Comparison of ENCODE assay signal across 11 cellular contexts in the genomic region with DNA sequence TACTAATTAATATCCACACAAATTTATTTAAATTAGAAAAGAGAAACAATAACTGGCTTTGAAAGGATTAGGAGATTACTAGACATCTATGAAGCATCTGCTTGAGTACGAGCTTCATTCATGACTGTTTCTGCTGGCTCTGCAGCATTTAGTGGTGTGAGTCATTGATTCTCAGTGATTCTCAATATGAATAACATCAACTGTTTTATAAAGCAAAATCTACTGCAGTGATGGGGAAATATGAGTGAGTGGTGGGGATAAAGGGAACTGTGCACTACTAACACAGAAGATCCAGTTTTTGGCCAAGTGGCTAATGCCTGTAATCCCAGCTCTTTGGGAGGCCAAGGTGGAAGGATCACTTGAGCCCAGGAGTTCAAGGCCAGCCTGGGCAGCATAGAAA. TPM values are rescaled to one million over a fixed set of nuclear protein-coding genes. Genes with fewer than 3 reads are reported as not detected.
DNase-seq lines count a peak whose midpoint lies in the region; ATAC-seq and TF ChIP-seq lines count a peak whose summit lies in the region.
"Had no signal": no experiment of that assay in that cellular context is flagged by ENCODE, and none has a peak within 500 bp of the region (broad histone marks: within the 10 kb centered on the region; RNA-seq: fewer than 3 reads in every experiment).

No MANE protein-coding gene starts in this region.

- no peaks in the 10 kb centered on the region for H3K27me3 Mint-ChIP-seq in dendritic cell treated with granulocyte-macrophage colony-stimulating factor and Interleukin-4, amounts not matched to agents 40 ng/mL and 50 ng/mL, for 4 days

- POLR2A ChIA-PET in OCI-LY7 (lab: Charles Lee) = interaction anchor here (0.7 to 1.4 kb wide), 3 partner anchors 10 to 40 kb away, joined by 3 to 5 read pairs (median 5); no protein-coding TSS in a partner anchor

- no peaks in the 10 kb centered on the region for H3K9me2 ChIP-seq in OCI-LY7 (ENCODE audit: insufficient read depth, low read length)

- BruUV-seq in OCI-LY7 (replicated peaks; lab: Mats Ljungman, UMichigan) = no TSS peak

- peaks cover 25% of the 10 kb centered on the region for H3K36me3 ChIP-seq in OCI-LY7 (ENCODE audit: insufficient read depth, low read length)
- H3K36me3 ChIP-seq: gastrocnemius medialis had no signal

- H3K4me2 ChIP-seq in OCI-LY7 (ENCODE audit: low read length) = peak overlapping the region; percentile 49

- peaks cover 15% of the 10 kb centered on the region for H3K36me3 Mint-ChIP-seq in dendritic cell treated with granulocyte-macrophage colony-stimulating factor and Interleukin-4, amounts not matched to agents 40 ng/mL and 50 ng/mL, for 4 days (ENCODE audit: low read depth)

- no peak overlapping the region for H2AFZ ChIP-seq in OCI-LY7 (ENCODE audit: low read length)

- CTCF ChIA-PET in OCI-LY7 (lab: Charles Lee; ENCODE audit: unreplicated experiment) = interaction anchor here (0.6 kb wide), 1 partner anchor 44 kb away, joined by 3 read pairs; no protein-coding TSS in a partner anchor

- peaks cover 79% of the 10 kb centered on the region for H3K4me1 Mint-ChIP-seq in dendritic cell treated with granulocyte-macrophage colony-stimulating factor and Interleukin-4, amounts not matched to agents 40 ng/mL and 50 ng/mL, for 4 days (ENCODE audit: low read depth)

- H4K20me1 ChIP-seq in OCI-LY7 (ENCODE audit: insufficient read depth, low read length) = peaks cover 22% of the 10 kb centered on the region; the same call in 1 of the 2 replicates

- TF ChIP-seq CTCF in OCI-LY7 (conservative IDR thresholded peaks at IDR 0.05; ENCODE audit: low read length) = no peak

- no peak overlapping the region for H3K4me3 ChIP-seq in OCI-LY7 (ENCODE audit: low read depth, low read length, poor library complexity, severe bottlenecking)
- H3K4me3 ChIP-seq: gastrocnemius medialis had no signal

- H3K79me2 ChIP-seq in OCI-LY7 (ENCODE audit: insufficient read depth, low read depth, low read length) = peaks cover 96% of the 10 kb centered on the region

- no peaks in the 10 kb centered on the region for H3K9me3 Mint-ChIP-seq in dendritic cell treated with granulocyte-macrophage colony-stimulating factor and Interleukin-4, amounts not matched to agents 40 ng/mL and 50 ng/mL, for 4 days

- peaks cover 90% of the 10 kb centered on the region for H3K4me1 ChIP-seq in OCI-LY7 (ENCODE audit: insufficient read depth, low read length, poor library complexity, severe bottlenecking)

- DNase-seq in NCI-H82 (lab: John Stamatoyannopoulos, UW) (peak; percentile 27), NCI-H82 treated with DMSO at 0.1 percent for 48 hours (lab: John Stamatoyannopoulos, UW; ENCODE audit: unreplicated experiment) (no peak), OCI-LY7 (ENCODE audit: low spot score) (no peak), renal cortical epithelial cell (ENCODE audit: low read depth) (peak; percentile 40), NCI-H2107 treated with DMSO at 0.1 percent for 48 hours (lab: John Stamatoyannopoulos, UW; ENCODE audit: unreplicated experiment) (no peak), SW480 (ENCODE audit: low spot score) (no peak)
- DNase-seq: gastrocnemius medialis, nucleus accumbens had no signal

- ATAC-seq in GM18858 (IDR thresholded peaks at IDR 0.05; ENCODE audit: unreplicated experiment) = no peak
- ATAC-seq: gastrocnemius medialis had no signal

- H3K27ac ChIP-seq in OCI-LY7 (ENCODE audit: low read depth, low read length, poor library complexity, severe bottlenecking) = peak overlapping the region; percentile 41
- H3K27ac ChIP-seq: 22Rv1, gastrocnemius medialis had no signal

- H3K9me3 ChIP-seq in OCI-LY7 (ENCODE audit: low read length) = no peaks in the 10 kb centered on the region
- H3K9me3 ChIP-seq: gastrocnemius medialis had no signal

- H3K27ac Mint-ChIP-seq in dendritic cell treated with granulocyte-macrophage colony-stimulating factor and Interleukin-4, amounts not matched to agents 40 ng/mL and 50 ng/mL, for 4 days = peak overlapping the region; percentile 84

- intact Hi-C loops in OCI-LY7 (cut with micrococcal nuclease; ENCODE audit: unreplicated experiment) = no loop called here
- intact Hi-C loops in dendritic cell treated with granulocyte-macrophage colony-stimulating factor and Interleukin-4, amounts not matched to agents 40 ng/mL and 50 ng/mL, for 4 days (cut with micrococcal nuclease) = loop anchor here (10.0 kb wide), 1 partner anchor 50 kb away; no protein-coding TSS in a partner anchor

- peak overlapping the region; percentile 51 for H3K4me3 Mint-ChIP-seq in dendritic cell treated with granulocyte-macrophage colony-stimulating factor and Interleukin-4, amounts not matched to agents 40 ng/mL and 50 ng/mL, for 4 days

RNA-seq across cellular contexts. Expression of a gene that starts 8.4 kb away (rescaled TPM):
- total RNA-seq in OCI-LY7 (2014; rRNA removed; shearing (Covaris generic)) = 93.3 and 117 TPM in 2 replicates
- 164 and 168 TPM in 2 replicates for total RNA-seq in OCI-LY7 (2022)
- total RNA-seq in renal cortical epithelial cell = 20.8 and 39.5 TPM in 2 replicates

RNA-seq across cellular contexts. Expression of a gene that starts 19.1 kb away (rescaled TPM):
- 8.7 and 10.4 TPM in 2 replicates for total RNA-seq in OCI-LY7 (2014; rRNA removed; shearing (Covaris generic))
- total RNA-seq in OCI-LY7 (2022) = 24.3 and 28.8 TPM in 2 replicates
- 19.8 and 41.0 TPM in 2 replicates for total RNA-seq in renal cortical epithelial cell

Comparison
In these comparisons a context has a peak if more than half of its experiments do, and no peak if none do; other contexts are left out.
1. DNase-seq: peak in NCI-H82 (single experiment) and renal cortical epithelial cell (single experiment); none in NCI-H82 treated with DMSO at 0.1 percent for 48 hours (single experiment), OCI-LY7 (single experiment), NCI-H2107 treated with DMSO at 0.1 percent for 48 hours (single experiment) and SW480 (single experiment).